8 cellular contexts compared by ENCODE assay signal in the genomic region with DNA sequence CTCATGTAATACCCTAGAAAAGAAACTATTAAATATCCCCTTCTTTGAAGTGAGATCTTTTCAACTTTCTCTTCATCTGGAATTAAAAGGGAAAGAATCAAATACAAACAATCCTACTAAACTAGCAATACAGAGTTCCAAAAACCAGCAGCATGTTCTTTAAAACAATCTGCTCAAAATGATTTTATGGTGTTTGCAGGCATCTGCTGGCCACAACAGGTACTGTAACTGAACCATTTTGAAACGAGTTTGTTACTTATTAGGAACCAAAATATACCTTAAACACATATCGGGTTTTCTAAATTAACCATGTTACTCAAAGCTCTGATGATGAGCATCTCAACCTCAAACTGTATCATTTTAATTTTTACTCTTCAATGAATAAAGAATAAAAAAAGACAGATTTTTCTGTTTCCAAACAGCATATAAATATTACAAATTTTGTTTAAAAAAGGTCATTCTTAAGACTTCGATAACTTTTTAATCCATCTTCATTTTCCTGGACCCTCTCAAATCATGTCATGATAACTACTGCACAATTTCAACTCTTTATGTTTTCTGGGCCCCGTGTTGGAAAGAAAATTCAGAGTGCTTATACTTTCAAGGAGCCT. TPM values are rescaled to one million over a fixed set of nuclear protein-coding genes. Genes with fewer than 3 reads are reported as not detected.
DNase-seq lines count a peak whose midpoint lies in the region; ATAC-seq, FAIRE-seq and TF ChIP-seq lines count a peak whose summit lies in the region.

No MANE protein-coding gene starts in this region.

- no peak overlapping the region for H3K4me3 ChIP-seq in HEK293 (ENCODE audit: low read depth, low read length)
- H3K4me3 ChIP-seq in RWPE2 (ENCODE audit: severe bottlenecking), result no peak overlapping the region
- no peak overlapping the region for H3K4me3 ChIP-seq in uterus

- DNase-seq in D721Med (ENCODE audit: insufficient read length, low spot score) (no peak), RWPE2 (ENCODE audit: low spot score) (no peak), hippocampal formation (lab: John Stamatoyannopoulos, UW) (peak; percentile 23 to 57), OCI-M2 (lab: John Stamatoyannopoulos, UW; ENCODE audit: unreplicated experiment) (no peak), ecto neural progenitor cell (ENCODE audit: low spot score) (no peak), uterus (no peak)
- no peak for DNase-seq in stimulated activated CD4-positive, alpha-beta T cell treated with anti-CD3 and anti-CD28 coated beads, Interleukin-4, amount 100 ng/mL, for 4 hours

- H3K27me3 ChIP-seq in RWPE2 (ENCODE audit: insufficient read depth, poor library complexity, severe bottlenecking) (no peaks in the 10 kb centered on the region), uterus (no peaks in the 10 kb centered on the region)

- peak; percentile 61 for TF ChIP-seq CTCF in D721Med (IDR thresholded peaks at IDR 0.05; ENCODE audit: insufficient read depth, missing control alignments)
- TF ChIP-seq CTCF in HEK293 (tag by site-specific recombination; IDR thresholded peaks at IDR 0.05), result no peak
- TF ChIP-seq CTCF in RWPE2 (IDR thresholded peaks at IDR 0.05; ENCODE audit: poor library complexity, severe bottlenecking), result peak; percentile 80
- TF ChIP-seq CTCF in uterus (IDR thresholded peaks at IDR 0.05), result peak in 1 of 4 experiments; percentile 14

- H3K36me3 ChIP-seq in HEK293 (ENCODE audit: control insufficient read depth in 2 of 2, insufficient read depth in 1 of 2, low read length in 2 of 2) (no peaks in the 10 kb centered on the region), RWPE2 (ENCODE audit: low read depth) (peaks cover 8% of the 10 kb centered on the region; the same call in 1 of the 2 replicates), uterus (no peaks in the 10 kb centered on the region)

- no peak for FAIRE-seq in D721Med (lab: Jason Lieb, UNC)

- H3K4me1 ChIP-seq in HEK293 (ENCODE audit: control insufficient read depth, insufficient read depth, low read length) (no peaks in the 10 kb centered on the region), RWPE2 (ENCODE audit: insufficient read depth, poor library complexity, severe bottlenecking) (no peaks in the 10 kb centered on the region), uterus (no peaks in the 10 kb centered on the region)

- CTCF ChIA-PET in HEK293 (lab: Yijun Ruan, JAX), result interaction anchor here (0.7 kb wide), 1 partner anchor 365 kb away, joined by 4 read pairs; no protein-coding TSS in a partner anchor

- intact Hi-C loops in uterus (cut with DNase I; ENCODE audit: low total_unique reads), result no loop called here

- ATAC-seq in RWPE2 (ENCODE audit: low read depth), result no peak

- no peaks in the 10 kb centered on the region for H3K9me3 ChIP-seq in HEK293 (ENCODE audit: control insufficient read depth, insufficient read depth, low read depth, low read length)
- H3K9me3 ChIP-seq in RWPE2 (ENCODE audit: severe bottlenecking), result no peaks in the 10 kb centered on the region
- no peaks in the 10 kb centered on the region for H3K9me3 ChIP-seq in uterus

- H3K27ac ChIP-seq in HEK293 (ENCODE audit: extremely low read depth, low read depth, low read length) (no peak overlapping the region), RWPE2 (ENCODE audit: poor library complexity, severe bottlenecking) (no peak overlapping the region), uterus (no peak overlapping the region)

- no peak for TF ChIP-seq POLR2A in uterus (IDR thresholded peaks at IDR 0.05)

- POLR2A ChIA-PET in HEK293 (lab: Yijun Ruan, JAX), result no interaction called here

TF ChIP-seq in HEK293, 187 proteins besides CTCF, POLR2A, EP300 and RAD21:
- TF ChIP-seq ZNF654 (tag by site-specific recombination; IDR thresholded peaks at IDR 0.05; ENCODE audit: low read depth) (peak; percentile 52), ZNF416 (tag by site-specific recombination; IDR thresholded peaks at IDR 0.05) (no peak), ZBTB17 (tag by site-specific recombination; IDR thresholded peaks at IDR 0.05) (no peak)
TF ChIP-seq in HEK293: peak in this region for 1.

RNA-seq across cellular contexts. Expression of gene ARAP2, which starts 56.5 kb away (rescaled TPM):
- 100 to 1,000 TPM in 1 of 4 donors, 10 to 100 TPM in 3; 10.5 to 134 (median 27.1) TPM for total RNA-seq in uterus

Comparison
In these comparisons a context has a peak if more than half of its experiments do, and no peak if none do; other contexts are left out.
1. DNase-seq: peak in hippocampal formation (2 of 2); none in D721Med (single experiment), RWPE2 (single experiment), stimulated activated CD4-positive, alpha-beta T cell treated with anti-CD3 and anti-CD28 coated beads, Interleukin-4, amount 100 ng/mL, for 4 hours (0 of 2), OCI-M2 (single experiment), ecto neural progenitor cell (single experiment) and uterus (0 of 2).